In the genomic region with DNA sequence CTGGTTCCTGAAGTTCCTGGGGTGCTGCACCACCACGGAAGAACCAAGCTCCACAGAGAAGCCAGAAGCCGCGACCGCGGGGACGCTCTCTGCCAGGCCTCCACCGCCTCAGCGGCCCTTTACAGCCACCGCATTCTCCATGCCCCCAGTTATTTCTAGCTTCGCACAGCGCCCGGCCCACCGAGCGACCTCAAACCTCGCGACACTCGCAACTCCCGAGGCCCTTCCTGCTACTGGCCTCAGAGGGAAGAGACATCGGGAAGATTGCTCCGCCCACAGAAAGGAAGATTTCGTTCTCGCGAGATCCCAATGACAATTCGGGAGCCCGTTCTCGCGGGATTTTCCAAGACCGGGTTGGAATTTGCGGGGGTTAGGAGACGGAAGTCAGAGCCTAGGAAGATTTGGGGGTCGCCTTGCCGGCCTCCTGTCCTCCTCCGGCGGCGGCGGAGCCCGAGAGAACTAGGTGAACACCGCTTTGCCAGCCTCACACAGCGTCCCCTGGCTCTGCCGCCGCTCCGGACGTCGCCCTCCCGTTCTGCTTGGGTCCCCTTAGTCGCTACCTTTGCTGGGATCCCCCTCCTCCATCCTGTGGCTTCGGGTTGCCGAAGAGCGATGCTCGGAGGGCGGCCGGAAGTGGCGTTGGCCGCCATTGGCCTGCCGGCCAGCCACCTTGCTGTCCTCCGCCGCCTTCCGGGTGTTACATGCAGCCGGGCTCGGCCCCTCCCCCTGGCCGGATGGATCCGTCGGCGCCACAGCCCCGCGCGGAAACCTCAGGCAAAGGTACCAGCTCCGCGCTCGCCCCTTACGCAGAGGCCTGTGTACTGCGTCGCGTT, we compare ENCODE assay signal across 8 cellular contexts. TPM values are rescaled to one million over a fixed set of nuclear protein-coding genes. Genes with fewer than 3 reads are reported as not detected.
A peak's percentile ranks its signal among the peaks of the same experiment; 100 is the strongest.
DNase-seq lines count a peak whose midpoint lies in the region; ATAC-seq and TF ChIP-seq lines count a peak whose summit lies in the region.

Gene ERCC6L2 (plus strand): TSS at position 387 of the 833 bp plus-strand sequence. CDS start 348 bp downstream, at position 735.

- peak; percentile 89 for TF ChIP-seq POLR2A in GM19193 (IDR thresholded peaks at IDR 0.05; ENCODE audit: extremely low read depth, insufficient read depth, insufficient read length)

- H3K4me3 Mint-ChIP-seq in activated B cell treated with CpG ODN at 0.5 μM for 24 hours (no peak within 1 kb of the TSS), immature natural killer cell (no peak within 1 kb of the TSS)

- peaks cover 2% of the 10 kb centered on the region for H3K9me3 Mint-ChIP-seq in activated B cell treated with CpG ODN at 0.5 μM for 24 hours
- no peaks in the 10 kb centered on the region for H3K9me3 Mint-ChIP-seq in immature natural killer cell

- H3K27me3 Mint-ChIP-seq in activated B cell treated with CpG ODN at 0.5 μM for 24 hours, result no peaks in the 10 kb centered on the region
- H3K27me3 Mint-ChIP-seq in immature natural killer cell (ENCODE audit: low read depth in 3 of 3), result peaks cover 9 to 21% (median 20%) of the 10 kb centered on the region in 3 donors

- H3K4me1 Mint-ChIP-seq in activated B cell treated with CpG ODN at 0.5 μM for 24 hours (peaks cover 20% of the 10 kb centered on the region), immature natural killer cell (peaks cover 28 to 37% of the 10 kb centered on the region in 2 donors)

- CTCF ChIA-PET in activated B cell treated with CpG ODN at 0.5 μM for 24 hours (lab: Charles Lee), result no interaction called here

- peak; percentile 89 for ATAC-seq in HG03342 (IDR thresholded peaks at IDR 0.05; ENCODE audit: unreplicated experiment)
- peak; percentile 88 for ATAC-seq in activated B cell treated with CpG ODN at 0.5 μM for 24 hours (ENCODE audit: low read depth)

- DNase-seq in AML-193 (lab: John Stamatoyannopoulos, UW) (peak; percentile 86 to 87), NCI-H345 treated with DMSO at 0.1 percent for 48 hours (lab: John Stamatoyannopoulos, UW; ENCODE audit: unreplicated experiment) (peak; percentile 91), activated B cell treated with CpG ODN at 0.5 μM for 24 hours (peak; percentile 89), cardiac fibroblast (ENCODE audit: low read depth in 2 of 2) (peak; percentile 99), immature natural killer cell (peak; percentile 94 to 96 (median 95))
- DNase-seq in stimulated activated CD4-positive, alpha-beta T cell treated with anti-CD3 and anti-CD28 coated beads, Interleukin-15, amount 100 ng/mL, for 1 hour (ENCODE audit: low read depth in 1 of 2, low spot score in 1 of 2), result peak; percentile 81 to 88

- intact Hi-C loops in activated B cell treated with CpG ODN at 0.5 μM for 24 hours (cut with micrococcal nuclease), result loop anchor here (1.0 to 10.0 kb wide), 11 partner anchors 17 to 1708 kb away; partner anchors contain the start of genes AOPEP, FANCC, PRXL2C and ZNF169

- TF ChIP-seq CTCF in activated B cell treated with CpG ODN at 0.5 μM for 24 hours (IDR thresholded peaks at IDR 0.05), result no peak
- TF ChIP-seq CTCF in cardiac fibroblast (IDR thresholded peaks at IDR 0.05; ENCODE audit: low read depth, low read length), result no peak

- H3K27ac Mint-ChIP-seq in activated B cell treated with CpG ODN at 0.5 μM for 24 hours (no peak within 1 kb of the TSS), immature natural killer cell (no peak within 1 kb of the TSS)

- H3K36me3 Mint-ChIP-seq in activated B cell treated with CpG ODN at 0.5 μM for 24 hours (ENCODE audit: low read depth) (peaks cover 48% of the 10 kb centered on the region), immature natural killer cell (peaks cover 10 to 21% (median 13%) of the 10 kb centered on the region in 3 donors)

- H3K4me3 ChIP-seq in cardiac fibroblast (replicated peaks in 1 of 2; ENCODE audit: low read depth in 2 of 2, low read length in 2 of 2), result no peak within 1 kb of the TSS

- POLR2A ChIA-PET in activated B cell treated with CpG ODN at 0.5 μM for 24 hours (lab: Charles Lee), result interaction anchor here (0.6 to 4.1 kb wide), 24 partner anchors 9 to 1758 kb away, joined by 3 to 30 read pairs (median 4); partner anchors contain the start of genes FBP1, NCBP1 and TSTD2

RNA-seq across cellular contexts. Expression of gene ERCC6L2, which starts in this region (rescaled TPM):
- 43.2 and 52.3 TPM in 2 replicates for total RNA-seq in activated B cell treated with CpG ODN at 0.5 μM for 24 hours
- 10 to 100 TPM; 18.0 to 40.5 (median 18.3) TPM for polyA plus RNA-seq in immature natural killer cell
